In genomic region chr3:16343101-16343500, GRCh38 we compare ENCODE assay signal across 25 cellular contexts.
DNase-seq lines count a peak whose midpoint lies in the region; ATAC-seq lines count a peak whose summit lies in the region.
"Had no signal": no experiment of that assay in that cellular context is flagged by ENCODE, and none has a peak within 500 bp of the region (broad histone marks: within the 10 kb centered on the region; RNA-seq: fewer than 3 reads in every experiment).

No MANE protein-coding gene starts in this region.

- H3K4me3 ChIP-seq in SJCRH30, result no peak overlapping the region
- H3K4me3 ChIP-seq: BLaER1 treated with 17β-estradiol and CSF1 and Interleukin-3, amounts not matched to agents 10 nM and 100 nM; ovary; right atrium auricular region; SK-N-MC; spleen had no signal

- no peak overlapping the region for H3K4me3 Mint-ChIP-seq in activated T-cell treated with anti-CD3 and anti-CD28 coated beads, Interleukin-2, amount 50 U/mL, for 72 hours
- no peak overlapping the region for H3K4me3 Mint-ChIP-seq in activated naive CD8-positive, alpha-beta T cell
- peak overlapping the region in 1 of 2 donors; percentile 8 for H3K4me3 Mint-ChIP-seq in stimulated activated naive B cell treated with anti-CD40 and anti-IgM and Interleukin-4, amounts not matched to agents 10 μg/mL and 1 μg/mL and 100 μg/mL, for 72 hours

- peaks cover 2 to 5% of the 10 kb centered on the region in 2 donors for H3K9me3 Mint-ChIP-seq in activated T-cell treated with anti-CD3 and anti-CD28 coated beads, Interleukin-2, amount 50 U/mL, for 72 hours
- H3K9me3 Mint-ChIP-seq in activated naive CD8-positive, alpha-beta T cell (ENCODE audit: low read depth), result no peaks in the 10 kb centered on the region
- H3K9me3 Mint-ChIP-seq in stimulated activated naive B cell treated with anti-CD40 and anti-IgM and Interleukin-4, amounts not matched to agents 10 μg/mL and 1 μg/mL and 100 μg/mL, for 72 hours, result peaks cover 0 to 3% of the 10 kb centered on the region in 2 donors

- in situ Hi-C loops in KBM-7 (cut with MboI; ENCODE audit: low pct_unique_long_range_greater_than_20kb, low sequenced_read_pairs), result no loop called here

- H3K27me3 Mint-ChIP-seq in activated T-cell treated with anti-CD3 and anti-CD28 coated beads, Interleukin-2, amount 50 U/mL, for 72 hours (ENCODE audit: low read depth), result no peaks in the 10 kb centered on the region
- no peaks in the 10 kb centered on the region for H3K27me3 Mint-ChIP-seq in activated naive CD8-positive, alpha-beta T cell
- no peaks in the 10 kb centered on the region for H3K27me3 Mint-ChIP-seq in stimulated activated naive B cell treated with anti-CD40 and anti-IgM and Interleukin-4, amounts not matched to agents 10 μg/mL and 1 μg/mL and 100 μg/mL, for 72 hours
- H3K27me3 Mint-ChIP-seq: naive B cell had no signal

- no peak overlapping the region for H3K27ac ChIP-seq in SJCRH30
- H3K27ac ChIP-seq: ovary, right atrium auricular region, SK-N-MC, spleen had no signal

- no peak for ATAC-seq in activated T-cell treated with anti-CD3 and anti-CD28 coated beads, Interleukin-2, amount 50 U/mL, for 72 hours (replicated peaks in 1 of 2)
- ATAC-seq in stimulated activated naive B cell treated with anti-CD40 and anti-IgM and Interleukin-4, amounts not matched to agents 10 μg/mL and 1 μg/mL and 100 μg/mL, for 72 hours (replicated peaks), result no peak
- ATAC-seq in GM18907 (IDR thresholded peaks at IDR 0.05; ENCODE audit: unreplicated experiment), result no peak
- ATAC-seq: HCT116, left lobe of liver had no signal

- H3K9me3 ChIP-seq in SJCRH30 (replicated peaks), result no peaks in the 10 kb centered on the region
- H3K9me3 ChIP-seq: ovary, right atrium auricular region, spleen had no signal

- H3K36me3 Mint-ChIP-seq in activated T-cell treated with anti-CD3 and anti-CD28 coated beads, Interleukin-2, amount 50 U/mL, for 72 hours (ENCODE audit: insufficient read depth in 2 of 2), result peaks cover 12 to 46% of the 10 kb centered on the region in 2 donors
- peaks cover 23% of the 10 kb centered on the region for H3K36me3 Mint-ChIP-seq in activated naive CD8-positive, alpha-beta T cell
- H3K36me3 Mint-ChIP-seq in stimulated activated naive B cell treated with anti-CD40 and anti-IgM and Interleukin-4, amounts not matched to agents 10 μg/mL and 1 μg/mL and 100 μg/mL, for 72 hours, result peaks cover 66 to 78% of the 10 kb centered on the region in 2 donors

- peaks cover 19% of the 10 kb centered on the region for H3K4me1 ChIP-seq in SJCRH30

- H3K27me3 ChIP-seq in SJCRH30, result no peaks in the 10 kb centered on the region
- H3K27me3 ChIP-seq: BLaER1 treated with 17β-estradiol and CSF1 and Interleukin-3, amounts not matched to agents 10 nM and 100 nM; right atrium auricular region; spleen had no signal

- DNase-seq in activated T-cell treated with anti-CD3 and anti-CD28 coated beads, Interleukin-2, amount 50 U/mL, for 72 hours, result no peak
- DNase-seq in activated T-cell treated with anti-CD3 and anti-CD28 coated beads, Interleukin-2, amount 50 U/mL, for 1 hour, result no peak
- DNase-seq in KBM-7 (peak; percentile 22), SJCRH30 (no peak), amniotic stem cell (lab: John Stamatoyannopoulos, UW) (no peak)
- no peak for DNase-seq in stimulated activated naive B cell treated with anti-CD40 and anti-IgM and Interleukin-4, amounts not matched to agents 10 μg/mL and 1 μg/mL and 100 μg/mL, for 72 hours
- DNase-seq: activated CD4-positive, CD25-positive, alpha-beta regulatory T cell treated with anti-CD3 and anti-CD28 coated beads, Interleukin-2, amount 50 U/mL, for 72 hours; activated effector memory CD4-positive, alpha-beta T cell treated with anti-CD3 and anti-CD28 coated beads, Interleukin-2, amount 50 U/mL, for 16 hours; erythroblast; foreskin fibroblast; naive B cell; NCI-H2171 treated with DMSO at 0.1 percent for 48 hours; ovary; RPMI8226; spleen; stimulated activated CD4-positive, alpha-beta T cell treated with anti-CD3 and anti-CD28 coated beads, Interleukin-4, amount 100 ng/mL, for 24 hours; T-helper 9 cell; trophoblast cell had no signal

- peak overlapping the region; percentile 71 for H3K27ac Mint-ChIP-seq in activated T-cell treated with anti-CD3 and anti-CD28 coated beads, Interleukin-2, amount 50 U/mL, for 72 hours
- peak overlapping the region; percentile 65 for H3K27ac Mint-ChIP-seq in activated naive CD8-positive, alpha-beta T cell
- peak overlapping the region; percentile 71 for H3K27ac Mint-ChIP-seq in stimulated activated naive B cell treated with anti-CD40 and anti-IgM and Interleukin-4, amounts not matched to agents 10 μg/mL and 1 μg/mL and 100 μg/mL, for 72 hours

- peaks cover 57% of the 10 kb centered on the region for H3K4me1 Mint-ChIP-seq in activated T-cell treated with anti-CD3 and anti-CD28 coated beads, Interleukin-2, amount 50 U/mL, for 72 hours (ENCODE audit: low read depth)
- H3K4me1 Mint-ChIP-seq in activated naive CD8-positive, alpha-beta T cell (ENCODE audit: low read depth), result peaks cover 75% of the 10 kb centered on the region
- peaks cover 44 to 71% of the 10 kb centered on the region in 2 donors for H3K4me1 Mint-ChIP-seq in stimulated activated naive B cell treated with anti-CD40 and anti-IgM and Interleukin-4, amounts not matched to agents 10 μg/mL and 1 μg/mL and 100 μg/mL, for 72 hours

- H3K36me3 ChIP-seq in SJCRH30, result no peaks in the 10 kb centered on the region
- H3K36me3 ChIP-seq: ovary, right atrium auricular region had no signal
